ENCODE assay signal across 8 cellular contexts in the genomic region with DNA sequence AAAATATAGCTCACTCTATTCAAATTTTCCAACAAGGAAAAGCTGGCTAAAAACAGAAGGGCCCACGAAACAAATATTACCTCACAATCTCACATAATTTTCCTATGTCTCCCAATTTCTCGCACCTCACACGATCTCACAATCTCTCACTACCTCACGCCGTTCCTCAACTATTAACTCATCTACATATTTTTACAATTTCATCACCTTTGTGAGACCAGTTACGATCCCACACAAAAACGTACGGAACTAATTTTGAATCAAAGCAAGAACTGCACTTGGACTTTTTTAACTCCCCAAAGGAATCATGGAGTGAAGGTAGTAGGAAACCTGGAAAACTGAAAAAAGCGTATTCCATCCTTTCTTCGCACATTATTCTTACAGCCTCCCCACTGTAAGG. TPM values are rescaled to one million over a fixed set of nuclear protein-coding genes. Genes with fewer than 3 reads are reported as not detected.
DNase-seq lines count a peak whose midpoint lies in the region; ATAC-seq and TF ChIP-seq lines count a peak whose summit lies in the region.

No MANE protein-coding gene starts in this region.

- peak overlapping the region; percentile 75 to 91 (median 82) for H3K9ac ChIP-seq in BLaER1 treated with 17β-estradiol and CSF1 and Interleukin-3, amounts not matched to agents 10 nM and 100 nM
- H3K9ac ChIP-seq in duodenal mucosa (ENCODE audit: low read depth in 1 of 2, low read length in 2 of 2) (peak overlapping the region; percentile 39 to 66), neural cell (ENCODE audit: low read length) (peak overlapping the region; percentile 98)

- peak overlapping the region in 9 of 11 experiments; percentile 64 to 89 (median 84); a peak in 15 of 22 replicates for H3K27ac ChIP-seq in BLaER1 treated with 17β-estradiol and CSF1 and Interleukin-3, amounts not matched to agents 10 nM and 100 nM
- no peak overlapping the region for H3K27ac ChIP-seq in duodenal mucosa (ENCODE audit: low read depth, low read length)
- peak overlapping the region; percentile 97 for H3K27ac ChIP-seq in neural cell (ENCODE audit: low read length)

- no peak for TF ChIP-seq RAD21 in neural cell (conservative IDR thresholded peaks at IDR 0.05)

- H2AFZ ChIP-seq in neural cell (ENCODE audit: low read depth, low read length), result peak overlapping the region; percentile 94

- peaks cover 11 to 25% (median 19%) of the 10 kb centered on the region in 11 experiments; a peak in 19 of 22 replicates for H3K36me3 ChIP-seq in BLaER1 treated with 17β-estradiol and CSF1 and Interleukin-3, amounts not matched to agents 10 nM and 100 nM
- H3K36me3 ChIP-seq in duodenal mucosa (ENCODE audit: control insufficient read depth in 1 of 2, insufficient read depth in 2 of 2, low read length in 2 of 2) (no peaks in the 10 kb centered on the region), neural cell (ENCODE audit: insufficient read depth, low read length) (no peaks in the 10 kb centered on the region)

- peaks cover 52% of the 10 kb centered on the region for H3K79me2 ChIP-seq in neural cell (replicated peaks; ENCODE audit: insufficient read depth, low read length)

- H3F3A ChIP-seq in neural cell (ENCODE audit: insufficient read depth, low read length, poor library complexity, severe bottlenecking), result peaks cover 10% of the 10 kb centered on the region

- peak overlapping the region; percentile 83 to 95 (median 91) for H3K4me2 ChIP-seq in BLaER1 treated with 17β-estradiol and CSF1 and Interleukin-3, amounts not matched to agents 10 nM and 100 nM
- peak overlapping the region; percentile 97 for H3K4me2 ChIP-seq in neural cell (ENCODE audit: low read length)

- no peak for TF ChIP-seq CTCF in neural cell (IDR thresholded peaks at IDR 0.05; ENCODE audit: poor library complexity, severe bottlenecking)

- ATAC-seq in HG03342 (IDR thresholded peaks at IDR 0.05; ENCODE audit: unreplicated experiment) (no peak), GM18519 (IDR thresholded peaks at IDR 0.05; ENCODE audit: low FRiP score, unreplicated experiment) (no peak)

- H3K9me2 ChIP-seq in neural cell (ENCODE audit: insufficient read depth, low read length), result no peaks in the 10 kb centered on the region

- H3K4me1 ChIP-seq in BLaER1 treated with 17β-estradiol and CSF1 and Interleukin-3, amounts not matched to agents 10 nM and 100 nM, result peaks cover 53 to 78% (median 63%) of the 10 kb centered on the region in 10 experiments
- peaks cover 6% of the 10 kb centered on the region in 2 donors for H3K4me1 ChIP-seq in duodenal mucosa (ENCODE audit: control insufficient read depth in 1 of 2, insufficient read depth in 2 of 2, low read length in 2 of 2)

- H3K27me3 ChIP-seq in BLaER1 treated with 17β-estradiol and CSF1 and Interleukin-3, amounts not matched to agents 10 nM and 100 nM, result no peaks in the 10 kb centered on the region
- no peaks in the 10 kb centered on the region for H3K27me3 ChIP-seq in duodenal mucosa (ENCODE audit: control insufficient read depth in 1 of 2, insufficient read depth in 2 of 2, low read length in 2 of 2)
- no peaks in the 10 kb centered on the region for H3K27me3 ChIP-seq in neural cell (ENCODE audit: insufficient read depth, low read depth, low read length)

- H3K4me3 ChIP-seq in BLaER1 treated with 17β-estradiol and CSF1 and Interleukin-3, amounts not matched to agents 10 nM and 100 nM, result peak overlapping the region; percentile 73 to 92 (median 80)
- H3K4me3 ChIP-seq in duodenal mucosa (ENCODE audit: low read depth in 1 of 2, low read length in 2 of 2), result peak overlapping the region; percentile 81 to 85
- peak overlapping the region; percentile 98 for H3K4me3 ChIP-seq in neural cell (ENCODE audit: low read length)

- no peak for TF ChIP-seq EP300 in neural cell (conservative IDR thresholded peaks at IDR 0.05; ENCODE audit: poor library complexity, severe bottlenecking)

- H4K20me1 ChIP-seq in BLaER1 treated with 17β-estradiol and CSF1 and Interleukin-3, amounts not matched to agents 10 nM and 100 nM, result peaks cover 31 to 58% (median 55%) of the 10 kb centered on the region in 11 experiments; a peak in 20 of 22 replicates
- peaks cover 7% of the 10 kb centered on the region for H4K20me1 ChIP-seq in neural cell (ENCODE audit: insufficient read depth)

- peaks cover 3 to 22% (median 10%) of the 10 kb centered on the region in 11 experiments; a peak in 16 of 22 replicates for H3K9me3 ChIP-seq in BLaER1 treated with 17β-estradiol and CSF1 and Interleukin-3, amounts not matched to agents 10 nM and 100 nM (replicated peaks in 1 of 11)
- H3K9me3 ChIP-seq in duodenal mucosa (ENCODE audit: control insufficient read depth in 1 of 2, low read length in 2 of 2) (no peaks in the 10 kb centered on the region), neural cell (ENCODE audit: low read length) (no peaks in the 10 kb centered on the region)

- DNase-seq in M059J (ENCODE audit: low read depth) (peak; percentile 39), NCI-H2196 treated with DMSO at 0.1 percent for 48 hours (lab: John Stamatoyannopoulos, UW; ENCODE audit: unreplicated experiment) (no peak), NCI-H748 (lab: John Stamatoyannopoulos, UW; ENCODE audit: unreplicated experiment) (no peak)

TF ChIP-seq in neural cell, 6 proteins besides CTCF, POLR2A, EP300 and RAD21:
- no peak for TF ChIP-seq EZH2 (IDR thresholded peaks at IDR 0.05; ENCODE audit: borderline replicate concordance, insufficient read depth, low read length, poor library complexity, severe bottlenecking)
- no peak for TF ChIP-seq TAF1 (IDR thresholded peaks at IDR 0.05; ENCODE audit: low read depth)
- TF ChIP-seq SMC3 (conservative IDR thresholded peaks at IDR 0.05; ENCODE audit: poor library complexity), result no peak
- no peak for TF ChIP-seq POLR2AphosphoS5 (IDR thresholded peaks at IDR 0.05)
- TF ChIP-seq MXI1 (conservative IDR thresholded peaks at IDR 0.05; ENCODE audit: poor library complexity, severe bottlenecking), result no peak
- TF ChIP-seq, protein P1, sequence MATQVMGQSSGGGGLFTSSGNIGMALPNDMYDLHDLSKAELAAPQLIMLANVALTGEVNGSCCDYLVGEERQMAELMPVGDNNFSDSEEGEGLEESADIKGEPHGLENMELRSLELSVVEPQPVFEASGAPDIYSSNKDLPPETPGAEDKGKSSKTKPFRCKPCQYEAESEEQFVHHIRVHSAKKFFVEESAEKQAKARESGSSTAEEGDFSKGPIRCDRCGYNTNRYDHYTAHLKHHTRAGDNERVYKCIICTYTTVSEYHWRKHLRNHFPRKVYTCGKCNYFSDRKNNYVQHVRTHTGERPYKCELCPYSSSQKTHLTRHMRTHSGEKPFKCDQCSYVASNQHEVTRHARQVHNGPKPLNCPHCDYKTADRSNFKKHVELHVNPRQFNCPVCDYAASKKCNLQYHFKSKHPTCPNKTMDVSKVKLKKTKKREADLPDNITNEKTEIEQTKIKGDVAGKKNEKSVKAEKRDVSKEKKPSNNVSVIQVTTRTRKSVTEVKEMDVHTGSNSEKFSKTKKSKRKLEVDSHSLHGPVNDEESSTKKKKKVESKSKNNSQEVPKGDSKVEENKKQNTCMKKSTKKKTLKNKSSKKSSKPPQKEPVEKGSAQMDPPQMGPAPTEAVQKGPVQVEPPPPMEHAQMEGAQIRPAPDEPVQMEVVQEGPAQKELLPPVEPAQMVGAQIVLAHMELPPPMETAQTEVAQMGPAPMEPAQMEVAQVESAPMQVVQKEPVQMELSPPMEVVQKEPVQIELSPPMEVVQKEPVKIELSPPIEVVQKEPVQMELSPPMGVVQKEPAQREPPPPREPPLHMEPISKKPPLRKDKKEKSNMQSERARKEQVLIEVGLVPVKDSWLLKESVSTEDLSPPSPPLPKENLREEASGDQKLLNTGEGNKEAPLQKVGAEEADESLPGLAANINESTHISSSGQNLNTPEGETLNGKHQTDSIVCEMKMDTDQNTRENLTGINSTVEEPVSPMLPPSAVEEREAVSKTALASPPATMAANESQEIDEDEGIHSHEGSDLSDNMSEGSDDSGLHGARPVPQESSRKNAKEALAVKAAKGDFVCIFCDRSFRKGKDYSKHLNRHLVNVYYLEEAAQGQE (IDR thresholded peaks at IDR 0.05; ENCODE audit: borderline replicate concordance), result no peak

RNA-seq across cellular contexts. Expression of a gene that starts 1.1 kb away (rescaled TPM):
- 89.1 and 122 TPM in 2 replicates for total RNA-seq in M059J (2014; rRNA removed; shearing (Covaris generic))
- polyA plus RNA-seq in neural cell, result 336 and 363 TPM in 2 replicates
- 205 and 210 TPM in 2 replicates for polyA minus RNA-seq in neural cell

RNA-seq across cellular contexts. Expression of a gene that starts 7.4 kb away (rescaled TPM):
- 18.1 and 22.4 TPM in 2 replicates for total RNA-seq in M059J (2014; rRNA removed; shearing (Covaris generic))
- polyA plus RNA-seq in neural cell, result 29.0 and 34.7 TPM in 2 replicates
- polyA minus RNA-seq in neural cell, result 25.7 and 30.7 TPM in 2 replicates

RNA-seq across cellular contexts. Expression of a gene that starts 52.0 kb away (rescaled TPM):
- 44.3 and 68.7 TPM in 2 replicates for total RNA-seq in M059J (2014; rRNA removed; shearing (Covaris generic))
- 48.4 and 67.1 TPM in 2 replicates for polyA plus RNA-seq in neural cell
- 82.2 and 96.9 TPM in 2 replicates for polyA minus RNA-seq in neural cell
